Comparison of ENCODE assay signal across 18 cellular contexts in the genomic region with DNA sequence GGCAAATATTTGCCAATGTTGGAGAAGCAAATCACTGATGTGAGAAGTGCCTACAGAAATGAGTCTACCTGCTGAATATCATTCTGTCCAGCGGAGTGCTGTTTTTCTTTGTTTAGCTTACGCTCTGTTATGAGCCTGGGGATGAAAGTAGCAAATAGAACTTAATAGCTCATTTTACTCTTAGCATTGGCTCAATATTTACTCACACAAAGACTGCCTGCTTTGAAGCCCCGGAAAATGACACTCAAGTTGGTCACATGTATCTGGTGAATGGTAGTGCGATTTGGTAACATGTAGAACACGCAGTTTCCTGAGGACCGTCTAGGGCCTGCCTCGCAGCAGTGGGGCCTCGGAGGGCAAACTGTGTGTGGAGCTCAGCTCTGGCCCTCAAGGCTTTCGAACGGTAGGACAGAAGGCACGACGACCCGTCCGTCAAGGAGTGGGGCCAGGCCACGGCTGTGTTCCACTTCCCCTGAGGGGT. TPM values are rescaled to one million over a fixed set of nuclear protein-coding genes. Genes with fewer than 3 reads are reported as not detected.
A peak's percentile ranks its signal among the peaks of the same experiment; 100 is the strongest.
DNase-seq lines count a peak whose midpoint lies in the region; ATAC-seq and TF ChIP-seq lines count a peak whose summit lies in the region.
"Had no signal": no experiment of that assay in that cellular context is flagged by ENCODE, and none has a peak within 500 bp of the region (broad histone marks: within the 10 kb centered on the region; RNA-seq: fewer than 3 reads in every experiment).

No MANE protein-coding gene starts in this region.

- TF ChIP-seq CTCF in LNCaP clone FGC (IDR thresholded peaks at IDR 0.05; ENCODE audit: control insufficient read depth, extremely low read depth, insufficient read depth), result no peak
- no peak for TF ChIP-seq CTCF in lower lobe of right lung (IDR thresholded peaks at IDR 0.05)
- no peak for TF ChIP-seq CTCF in prostate gland (IDR thresholded peaks at IDR 0.05)

- intact Hi-C loops in lower lobe of right lung (cut with DNase I), result no loop called here
- intact Hi-C loops in prostate gland (cut with DNase I), result no loop called here

- H3K27me3 ChIP-seq in lower lobe of right lung (ENCODE audit: low read depth) (no peaks in the 10 kb centered on the region), prostate gland (replicated peaks; ENCODE audit: insufficient read depth) (peaks cover 2% of the 10 kb centered on the region)
- H3K27me3 ChIP-seq: gastrocnemius medialis, pancreas had no signal

- DNase-seq in COLO668 (lab: John Stamatoyannopoulos, UW; ENCODE audit: unreplicated experiment) (peak; percentile 53), LNCaP clone FGC (ENCODE audit: low read depth) (peak; percentile 90), NCI-H748 treated with DMSO at 0.1 percent for 48 hours (lab: John Stamatoyannopoulos, UW) (peak; percentile 77), lower lobe of right lung (no peak), globus pallidus (ENCODE audit: low spot score) (no peak), RKO (ENCODE audit: low spot score) (no peak), prostate gland (ENCODE audit: low spot score) (no peak)
- DNase-seq: activated T-cell treated with anti-CD3 and anti-CD28 coated beads, Interleukin-2, amount 50 U/mL, for 1 hour; DMS 273 treated with DMSO at 0.1 percent for 48 hours; gastrocnemius medialis; H9; KBM-7; left ventricle myocardium superior; NCI-H1694 treated with DMSO at 0.1 percent for 48 hours; RPMI8226 had no signal

- H3K4me3 ChIP-seq in LNCaP clone FGC (ENCODE audit: low read depth, low read length), result no peak overlapping the region
- H3K4me3 ChIP-seq in lower lobe of right lung, result no peak overlapping the region
- no peak overlapping the region for H3K4me3 ChIP-seq in prostate gland
- H3K4me3 ChIP-seq: gastrocnemius medialis, pancreas, smooth muscle cell had no signal

- H3K9me3 ChIP-seq in lower lobe of right lung, result no peaks in the 10 kb centered on the region
- no peaks in the 10 kb centered on the region for H3K9me3 ChIP-seq in prostate gland
- H3K9me3 ChIP-seq: gastrocnemius medialis, pancreas had no signal

- peak overlapping the region; percentile 83 for H3K27ac ChIP-seq in lower lobe of right lung
- no peak overlapping the region for H3K27ac ChIP-seq in prostate gland
- H3K27ac ChIP-seq: gastrocnemius medialis, pancreas had no signal

- peaks cover 32% of the 10 kb centered on the region for H3K4me1 ChIP-seq in lower lobe of right lung
- no peaks in the 10 kb centered on the region for H3K4me1 ChIP-seq in prostate gland (replicated peaks)
- H3K4me1 ChIP-seq: pancreas had no signal

- TF ChIP-seq POLR2A in prostate gland (IDR thresholded peaks at IDR 0.05), result no peak

- 78% methylated on average over 15 of the region's 15 CpGs for WGBS in prostate gland

- H3K36me3 ChIP-seq in lower lobe of right lung (peaks cover 65% of the 10 kb centered on the region), prostate gland (no peaks in the 10 kb centered on the region)

- ATAC-seq in lower lobe of right lung (peak; percentile 68 to 78), GM19395 (IDR thresholded peaks at IDR 0.05; ENCODE audit: unreplicated experiment) (no peak)
- ATAC-seq: gastrocnemius medialis, left ventricle myocardium superior had no signal

RNA-seq across cellular contexts. Expression of a gene that starts 38.9 kb away (rescaled TPM):
- total RNA-seq in lower lobe of right lung (34.1 TPM), prostate gland (10 to 100 TPM; 16.0 to 30.7 TPM)

Comparison
In these comparisons a context has a peak if more than half of its experiments do, and no peak if none do; other contexts are left out.
1. DNase-seq: peak in COLO668 (single experiment), LNCaP clone FGC (single experiment) and NCI-H748 treated with DMSO at 0.1 percent for 48 hours (single experiment); none in lower lobe of right lung (single experiment), globus pallidus (single experiment), RKO (single experiment) and prostate gland (single experiment).